ENCODE assay signal across 8 cellular contexts in the genomic region with DNA sequence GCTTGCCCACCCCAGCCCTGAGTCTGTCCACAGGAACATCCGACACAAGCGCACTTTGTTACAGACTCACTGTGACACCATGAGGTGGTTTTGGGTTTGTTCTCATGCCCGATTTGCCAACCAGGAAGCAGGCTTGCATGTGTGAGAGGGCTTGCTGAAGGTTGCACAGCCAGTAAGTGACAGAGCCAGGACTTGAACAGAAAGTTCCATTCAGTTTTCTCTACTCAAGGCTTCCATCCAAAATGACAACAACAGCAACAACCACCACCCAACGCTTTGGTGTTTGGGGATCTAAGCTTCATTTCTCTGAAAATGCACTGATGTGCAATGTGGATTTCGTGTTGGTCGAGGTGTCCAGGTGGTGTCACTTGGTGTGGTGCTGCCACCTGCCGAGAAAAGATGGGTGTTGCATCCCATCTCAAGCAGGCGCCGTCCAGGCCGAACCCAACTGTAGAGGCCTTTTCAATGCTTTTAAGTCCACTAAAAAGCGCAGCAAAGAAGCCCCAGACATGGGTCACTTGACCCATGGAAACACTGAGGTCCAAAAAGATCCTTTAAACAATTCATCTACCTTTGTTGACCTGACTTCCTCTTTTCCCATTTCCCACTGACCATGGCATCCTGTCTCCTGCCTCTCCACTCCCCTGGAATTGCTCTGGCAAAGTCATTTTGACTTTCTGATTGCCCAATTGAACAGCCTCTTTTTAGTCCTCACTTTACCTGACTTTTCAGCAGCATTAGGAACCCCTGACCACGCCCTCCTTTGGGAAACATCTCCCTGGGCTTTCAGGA. TPM values are rescaled to one million over a fixed set of nuclear protein-coding genes. Genes with fewer than 3 reads are reported as not detected.
DNase-seq lines count a peak whose midpoint lies in the region; ATAC-seq and TF ChIP-seq lines count a peak whose summit lies in the region.

No MANE protein-coding gene starts in this region.

- H3K27me3 ChIP-seq in prostate gland (replicated peaks; ENCODE audit: insufficient read depth) (no peaks in the 10 kb centered on the region), aorta (ENCODE audit: control insufficient read depth in 1 of 2, insufficient read depth in 2 of 2, low read length in 1 of 2) (no peaks in the 10 kb centered on the region)

- H3K9me3 Mint-ChIP-seq in activated naive CD4-positive, alpha-beta T cell treated with anti-CD3 and anti-CD28 coated beads, Interleukin-2, amount 10 ng/mL, durations not matched to agents 7 days and 5 days: no peaks in the 10 kb centered on the region

- CTCF ChIA-PET in activated naive CD4-positive, alpha-beta T cell treated with anti-CD3 and anti-CD28 coated beads, Interleukin-2, amount 10 ng/mL, durations not matched to agents 7 days and 5 days (lab: Charles Lee): interaction anchor here (0.6 to 5.8 kb wide), 24 partner anchors 9 to 568 kb away, joined by 3 to 139 read pairs (median 5); a partner anchor contains a TSS

- H3K36me3 ChIP-seq in SK-N-MC (ENCODE audit: insufficient read depth, low read length): no peaks in the 10 kb centered on the region
- H3K36me3 ChIP-seq in prostate gland: no peaks in the 10 kb centered on the region
- no peaks in the 10 kb centered on the region for H3K36me3 ChIP-seq in aorta (ENCODE audit: control insufficient read depth in 1 of 2, insufficient read depth in 2 of 2, low read length in 1 of 2)

- TF ChIP-seq CTCF in GM12875 (IDR thresholded peaks at IDR 0.05; ENCODE audit: borderline replicate concordance, insufficient read depth, low read depth, low read length) (peak; percentile 81), prostate gland (IDR thresholded peaks at IDR 0.05) (peak; percentile 74 to 90 (median 89))

- H3K36me3 Mint-ChIP-seq in activated naive CD4-positive, alpha-beta T cell treated with anti-CD3 and anti-CD28 coated beads, Interleukin-2, amount 10 ng/mL, durations not matched to agents 7 days and 5 days: no peaks in the 10 kb centered on the region

- no peak overlapping the region for H3K9ac ChIP-seq in SK-N-MC (ENCODE audit: insufficient read length)

- peak; percentile 54 for DNase-seq in A172 (ENCODE audit: low spot score)
- DNase-seq in LHCN-M2 (ENCODE audit: low read depth): peak; percentile 47
- peak; percentile 6 for DNase-seq in SK-N-MC (ENCODE audit: low read depth, low spot score)
- DNase-seq in activated naive CD4-positive, alpha-beta T cell treated with anti-CD3 and anti-CD28 coated beads, Interleukin-2, amount 10 ng/mL, durations not matched to agents 7 days and 5 days: peak; percentile 85
- DNase-seq in head of caudate nucleus: peak; percentile 55 to 90 (median 77)
- DNase-seq in prostate gland (ENCODE audit: low spot score): peak; percentile 63
- peak in 1 of 2 donors; percentile 74 for DNase-seq in aorta

- H3K4me1 ChIP-seq in prostate gland (replicated peaks) (no peaks in the 10 kb centered on the region), aorta (ENCODE audit: control insufficient read depth in 1 of 2, insufficient read depth in 2 of 2, low read length in 2 of 2) (no peaks in the 10 kb centered on the region)

- H3K27ac Mint-ChIP-seq in activated naive CD4-positive, alpha-beta T cell treated with anti-CD3 and anti-CD28 coated beads, Interleukin-2, amount 10 ng/mL, durations not matched to agents 7 days and 5 days: peak overlapping the region; percentile 29

- H3K27me3 Mint-ChIP-seq in activated naive CD4-positive, alpha-beta T cell treated with anti-CD3 and anti-CD28 coated beads, Interleukin-2, amount 10 ng/mL, durations not matched to agents 7 days and 5 days: peaks cover 17% of the 10 kb centered on the region

- peak; percentile 91 for ATAC-seq in aorta (ENCODE audit: low FRiP score)

- peaks cover 30% of the 10 kb centered on the region for H3K4me1 Mint-ChIP-seq in activated naive CD4-positive, alpha-beta T cell treated with anti-CD3 and anti-CD28 coated beads, Interleukin-2, amount 10 ng/mL, durations not matched to agents 7 days and 5 days

- intact Hi-C loops in head of caudate nucleus (cut with DNase I) (loop anchor here (2.0 to 10.0 kb wide), 3 partner anchors 69 to 225 kb away; no protein-coding TSS in a partner anchor), prostate gland (cut with DNase I) (loop anchor here (2.0 to 5.0 kb wide), 3 partner anchors 75 to 238 kb away; no protein-coding TSS in a partner anchor), aorta (cut with DNase I) (loop anchor here (1.0 to 10.0 kb wide), 6 partner anchors 75 to 238 kb away; no protein-coding TSS in a partner anchor)

- H3K9me3 ChIP-seq in SK-N-MC (ENCODE audit: low read depth, low read length) (no peaks in the 10 kb centered on the region), prostate gland (no peaks in the 10 kb centered on the region), aorta (ENCODE audit: control insufficient read depth, low read length) (no peaks in the 10 kb centered on the region)

- H3K27ac ChIP-seq in SK-N-MC (no peak overlapping the region), prostate gland (no peak overlapping the region), aorta (ENCODE audit: low read depth in 1 of 2, low read length in 2 of 2) (no peak overlapping the region)

- 22% methylated on average over 12 of the region's 12 CpGs for WGBS in prostate gland
- 4 to 7% methylated on average over 12 of the region's 12 CpGs for WGBS in aorta, 2 donors

- H3K4me3 Mint-ChIP-seq in activated naive CD4-positive, alpha-beta T cell treated with anti-CD3 and anti-CD28 coated beads, Interleukin-2, amount 10 ng/mL, durations not matched to agents 7 days and 5 days: peak overlapping the region; percentile 4

- H3K4me3 ChIP-seq in GM12875 (ENCODE audit: low read depth, low read length): no peak overlapping the region
- no peak overlapping the region for H3K4me3 ChIP-seq in SK-N-MC
- no peak overlapping the region for H3K4me3 ChIP-seq in prostate gland
- H3K4me3 ChIP-seq in aorta (ENCODE audit: low read length in 2 of 2): no peak overlapping the region

- no peak for TF ChIP-seq POLR2A in prostate gland (IDR thresholded peaks at IDR 0.05)

RNA-seq across cellular contexts. Expression of a gene that starts 12.2 kb away (rescaled TPM):
- total RNA-seq in A172 (2014; rRNA removed; shearing (Covaris generic)): 4.1 and 5.3 TPM in 2 replicates
- total RNA-seq in LHCN-M2 (2014; rRNA removed) (1.8 and 2.1 TPM in 2 replicates), prostate gland (100 to 1,000 TPM in 1 of 2 donors, 10 to 100 TPM in 1; 72.3 to 138 TPM), aorta (10 to 100 TPM; 13.2 to 19.0 TPM)
- polyA plus RNA-seq in LHCN-M2 (2012): 1.0 TPM
- polyA plus RNA-seq in aorta: 10 to 100 TPM in 1 of 2 donors, 1 to 10 TPM in 1; 4.0 to 13.5 TPM
